In genomic region chr6:127519469-127519785, GRCh38 we compare ENCODE assay signal across 9 cellular contexts. TPM values are rescaled to one million over a fixed set of nuclear protein-coding genes. Genes with fewer than 3 reads are reported as not detected.
DNase-seq lines count a peak whose midpoint lies in the region; ATAC-seq and TF ChIP-seq lines count a peak whose summit lies in the region.
"Had no signal": no experiment of that assay in that cellular context is flagged by ENCODE, and none has a peak within 500 bp of the region (broad histone marks: within the 10 kb centered on the region; RNA-seq: fewer than 3 reads in every experiment).

No MANE protein-coding gene starts in this region.

- peak overlapping the region; percentile 87 for H3K9ac ChIP-seq in iPS-18a (ENCODE audit: low read length)

- H3K9me3 Mint-ChIP-seq in activated naive CD4-positive, alpha-beta T cell treated with anti-CD3 and anti-CD28 coated beads, Interleukin-2, amount 10 ng/mL, durations not matched to agents 7 days and 5 days = no peaks in the 10 kb centered on the region
- H3K9me3 Mint-ChIP-seq in activated naive CD8-positive, alpha-beta T cell treated with anti-CD3 and anti-CD28 coated beads for 36 hours = no peaks in the 10 kb centered on the region

- CTCF ChIA-PET in activated naive CD4-positive, alpha-beta T cell treated with anti-CD3 and anti-CD28 coated beads, Interleukin-2, amount 10 ng/mL, durations not matched to agents 7 days and 5 days (lab: Charles Lee) = interaction anchor here (1.3 to 6.7 kb wide), 5 partner anchors 20 to 99 kb away, joined by 3 to 60 read pairs (median 5); no protein-coding TSS in a partner anchor

- H3K4me3 ChIP-seq in iPS-18a (ENCODE audit: low read length) = peak overlapping the region; percentile 91
- peak overlapping the region; percentile 6 for H3K4me3 ChIP-seq in thoracic aorta

- peak overlapping the region; percentile 63 for H3K4me3 Mint-ChIP-seq in activated naive CD4-positive, alpha-beta T cell treated with anti-CD3 and anti-CD28 coated beads, Interleukin-2, amount 10 ng/mL, durations not matched to agents 7 days and 5 days
- peak overlapping the region; percentile 82 for H3K4me3 Mint-ChIP-seq in activated naive CD8-positive, alpha-beta T cell treated with anti-CD3 and anti-CD28 coated beads for 36 hours

- H3K4me1 Mint-ChIP-seq in activated naive CD4-positive, alpha-beta T cell treated with anti-CD3 and anti-CD28 coated beads, Interleukin-2, amount 10 ng/mL, durations not matched to agents 7 days and 5 days = peaks cover 40% of the 10 kb centered on the region
- H3K4me1 Mint-ChIP-seq in activated naive CD8-positive, alpha-beta T cell treated with anti-CD3 and anti-CD28 coated beads for 36 hours = peaks cover 30% of the 10 kb centered on the region

- H3K27ac ChIP-seq in iPS-18a (ENCODE audit: low read length) = peak overlapping the region; percentile 50
- H3K27ac ChIP-seq in thoracic aorta = no peak overlapping the region

- peaks cover 51% of the 10 kb centered on the region for H3K27me3 Mint-ChIP-seq in activated naive CD4-positive, alpha-beta T cell treated with anti-CD3 and anti-CD28 coated beads, Interleukin-2, amount 10 ng/mL, durations not matched to agents 7 days and 5 days
- H3K27me3 Mint-ChIP-seq in activated naive CD8-positive, alpha-beta T cell treated with anti-CD3 and anti-CD28 coated beads for 36 hours = peaks cover 76% of the 10 kb centered on the region

- TF ChIP-seq CTCF in thoracic aorta (IDR thresholded peaks at IDR 0.05) = no peak

- no peak overlapping the region for H3K27ac Mint-ChIP-seq in activated naive CD4-positive, alpha-beta T cell treated with anti-CD3 and anti-CD28 coated beads, Interleukin-2, amount 10 ng/mL, durations not matched to agents 7 days and 5 days
- peak overlapping the region; percentile 65 for H3K27ac Mint-ChIP-seq in activated naive CD8-positive, alpha-beta T cell treated with anti-CD3 and anti-CD28 coated beads for 36 hours
- H3K27ac Mint-ChIP-seq: CD14-positive monocyte had no signal

- H3K27me3 ChIP-seq in iPS-18a (ENCODE audit: control insufficient read depth, insufficient read depth, low read length) (peaks cover 4% of the 10 kb centered on the region), thoracic aorta (replicated peaks; ENCODE audit: insufficient read depth) (peaks cover 12% of the 10 kb centered on the region)

- H3K36me3 ChIP-seq in iPS-18a (ENCODE audit: control insufficient read depth, low read depth, low read length) (no peaks in the 10 kb centered on the region), thoracic aorta (no peaks in the 10 kb centered on the region)

- DNase-seq in activated naive CD4-positive, alpha-beta T cell treated with anti-CD3 and anti-CD28 coated beads, Interleukin-2, amount 10 ng/mL, durations not matched to agents 7 days and 5 days = no peak
- DNase-seq in activated naive CD4-positive, alpha-beta T cell treated with Interleukin-2 at 50 U/mL for 16 hours = no peak
- DNase-seq in activated naive CD8-positive, alpha-beta T cell treated with anti-CD3 and anti-CD28 coated beads for 36 hours = no peak
- no peak for DNase-seq in thoracic aorta (ENCODE audit: low spot score)
- DNase-seq in amniotic stem cell (lab: John Stamatoyannopoulos, UW) = no peak
- no peak for DNase-seq in activated gamma-delta T cell (lab: John Stamatoyannopoulos, UW)
- no peak for DNase-seq in NCI-H2196 treated with DMSO at 0.1 percent for 48 hours (lab: John Stamatoyannopoulos, UW; ENCODE audit: unreplicated experiment)

- H3K36me3 Mint-ChIP-seq in activated naive CD4-positive, alpha-beta T cell treated with anti-CD3 and anti-CD28 coated beads, Interleukin-2, amount 10 ng/mL, durations not matched to agents 7 days and 5 days = peaks cover 3% of the 10 kb centered on the region
- no peaks in the 10 kb centered on the region for H3K36me3 Mint-ChIP-seq in activated naive CD8-positive, alpha-beta T cell treated with anti-CD3 and anti-CD28 coated beads for 36 hours

- H3K4me1 ChIP-seq in iPS-18a (ENCODE audit: control insufficient read depth, low read depth, low read length) (peaks cover 18% of the 10 kb centered on the region), thoracic aorta (ENCODE audit: control insufficient read depth in 1 of 2, low read depth in 2 of 2) (peaks cover 13 to 28% of the 10 kb centered on the region in 2 donors)

- ATAC-seq in thoracic aorta (ENCODE audit: insufficient number of reproducible peaks, low FRiP score, low read depth) = no peak

- H3K9me3 ChIP-seq in iPS-18a (ENCODE audit: control insufficient read depth, low read depth, low read length) (no peaks in the 10 kb centered on the region), thoracic aorta (no peaks in the 10 kb centered on the region)

RNA-seq across cellular contexts. Expression of gene C6orf58, which starts 57.5 kb away (rescaled TPM):
- total RNA-seq in activated naive CD8-positive, alpha-beta T cell treated with anti-CD3 and anti-CD28 coated beads for 36 hours = under 1 TPM in 1 of 2 experiments, not detected in 1; 0.18 TPM
- total RNA-seq in thoracic aorta = not detected
